ENCODE assay signal across 8 cellular contexts in genomic region chr3:122101646-122102045, GRCh38. TPM values are rescaled to one million over a fixed set of nuclear protein-coding genes. Genes with fewer than 3 reads are reported as not detected.
DNase-seq lines count a peak whose midpoint lies in the region; ATAC-seq, FAIRE-seq and TF ChIP-seq lines count a peak whose summit lies in the region.

No MANE protein-coding gene starts in this region.

- DNase-seq in Calu3 (peak; percentile 55), NCI-H446 treated with DMSO at 0.1 percent for 48 hours (lab: John Stamatoyannopoulos, UW) (peak; percentile 40), keratinocyte (ENCODE audit: low read depth, low spot score) (no peak), C1 segment of cervical spinal cord (lab: John Stamatoyannopoulos, UW) (no peak)
- DNase-seq in activated naive CD8-positive, alpha-beta T cell treated with anti-CD3 and anti-CD28 coated beads, Interleukin-2, amount 10 ng/mL, durations not matched to agents 7 days and 5 days = no peak

- intact Hi-C loops in Calu3 (cut with micrococcal nuclease; ENCODE audit: unreplicated experiment) = loop anchor here (1.0 to 5.0 kb wide), 4 partner anchors 86 to 255 kb away; no protein-coding TSS in a partner anchor

- H3K4me1 Mint-ChIP-seq in Calu3 (ENCODE audit: low read depth, unreplicated experiment) = peaks cover 26% of the 10 kb centered on the region
- H3K4me1 Mint-ChIP-seq in activated naive CD8-positive, alpha-beta T cell treated with anti-CD3 and anti-CD28 coated beads, Interleukin-2, amount 10 ng/mL, durations not matched to agents 7 days and 5 days = peaks cover 14% of the 10 kb centered on the region

- no peak overlapping the region for H3K4me3 ChIP-seq in keratinocyte (ENCODE audit: control insufficient read depth in 2 of 3, extremely low read depth in 1 of 3, insufficient read depth in 2 of 3, low read depth in 1 of 3, low read length in 3 of 3)

- FAIRE-seq in keratinocyte (lab: Jason Lieb, UNC) = peak; percentile 86

- no TSS peak for BruUV-seq in Calu3 (replicated peaks; lab: Mats Ljungman, UMichigan)

- H3K79me2 ChIP-seq in keratinocyte (ENCODE audit: control insufficient read depth, insufficient read depth, low read length) = no peaks in the 10 kb centered on the region

- H2AFZ ChIP-seq in keratinocyte (ENCODE audit: control insufficient read depth, low read length) = no peak overlapping the region

- H3K9ac ChIP-seq in keratinocyte (ENCODE audit: control insufficient read depth, extremely low read depth, insufficient read depth, low read length) = no peak overlapping the region

- ATAC-seq in GM18907 (IDR thresholded peaks at IDR 0.05; ENCODE audit: unreplicated experiment) (peak; percentile 45), HG03460 (IDR thresholded peaks at IDR 0.05; ENCODE audit: unreplicated experiment) (peak; percentile 29), GM21576 (IDR thresholded peaks at IDR 0.05; ENCODE audit: unreplicated experiment) (no peak)
- ATAC-seq in activated naive CD8-positive, alpha-beta T cell treated with anti-CD3 and anti-CD28 coated beads, Interleukin-2, amount 10 ng/mL, durations not matched to agents 7 days and 5 days (ENCODE audit: low read depth) = peak; percentile 66

- H3K27ac ChIP-seq in keratinocyte (ENCODE audit: control insufficient read depth, insufficient read depth, low read length) = no peak overlapping the region

- dilution Hi-C loops in keratinocyte (cut with MboI; ENCODE audit: extremely low pct_ligation_motif_present, low sequenced_read_pairs) = no loop called here

- H3K9me1 ChIP-seq in keratinocyte (ENCODE audit: control insufficient read depth, extremely low read depth, insufficient read depth, low read length) = no peaks in the 10 kb centered on the region

- H3K9me3 ChIP-seq in keratinocyte (ENCODE audit: control insufficient read depth, low read depth, low read length) = no peaks in the 10 kb centered on the region

- peaks cover 4% of the 10 kb centered on the region for H3K4me1 ChIP-seq in keratinocyte (ENCODE audit: control insufficient read depth, extremely low read depth, insufficient read depth, low read length)

- H3K27ac Mint-ChIP-seq in Calu3 (ENCODE audit: unreplicated experiment) = no peak overlapping the region
- peak overlapping the region; percentile 59 for H3K27ac Mint-ChIP-seq in activated naive CD8-positive, alpha-beta T cell treated with anti-CD3 and anti-CD28 coated beads, Interleukin-2, amount 10 ng/mL, durations not matched to agents 7 days and 5 days

- POLR2A ChIA-PET in activated naive CD8-positive, alpha-beta T cell treated with anti-CD3 and anti-CD28 coated beads, Interleukin-2, amount 10 ng/mL, durations not matched to agents 7 days and 5 days (lab: Charles Lee) = no interaction called here

- H3K27me3 ChIP-seq in keratinocyte (ENCODE audit: control insufficient read depth, extremely low read depth, insufficient read depth, low read length) = no peaks in the 10 kb centered on the region

- H3K36me3 Mint-ChIP-seq in Calu3 (ENCODE audit: insufficient read depth, unreplicated experiment) = no peaks in the 10 kb centered on the region
- H3K36me3 Mint-ChIP-seq in activated naive CD8-positive, alpha-beta T cell treated with anti-CD3 and anti-CD28 coated beads, Interleukin-2, amount 10 ng/mL, durations not matched to agents 7 days and 5 days = no peaks in the 10 kb centered on the region

- H4K20me1 ChIP-seq in keratinocyte (ENCODE audit: control insufficient read depth, extremely low read depth, insufficient read depth, low read length) = no peaks in the 10 kb centered on the region

- TF ChIP-seq CTCF in Calu3 (IDR thresholded peaks at IDR 0.05; ENCODE audit: unreplicated experiment) = peak; percentile 52
- TF ChIP-seq CTCF in keratinocyte (optimal IDR thresholded peaks at IDR 0.05 in 1 of 3, IDR thresholded peaks at IDR 0.05 in 1 of 3, conservative IDR thresholded peaks at IDR 0.05 in 1 of 3; ENCODE audit: extremely low read depth in 1 of 3, insufficient read depth in 2 of 3, low read length in 3 of 3) = peak in 2 of 3 experiments; percentile 54 to 67

- H3K4me2 ChIP-seq in keratinocyte (ENCODE audit: control insufficient read depth, extremely low read depth, insufficient read depth, low read depth, low read length) = no peak overlapping the region

- no peaks in the 10 kb centered on the region for H3K9me3 Mint-ChIP-seq in Calu3 (ENCODE audit: low read depth, unreplicated experiment)
- H3K9me3 Mint-ChIP-seq in activated naive CD8-positive, alpha-beta T cell treated with anti-CD3 and anti-CD28 coated beads, Interleukin-2, amount 10 ng/mL, durations not matched to agents 7 days and 5 days = no peaks in the 10 kb centered on the region

- no peaks in the 10 kb centered on the region for H3K36me3 ChIP-seq in keratinocyte (ENCODE audit: control insufficient read depth in 2 of 2, extremely low read depth in 1 of 2, insufficient read depth in 2 of 2, low read length in 2 of 2)

- CTCF ChIA-PET in Calu3 (lab: Charles Lee) = interaction anchor here (0.6 to 2.5 kb wide), 8 partner anchors 26 to 265 kb away, joined by 3 to 64 read pairs (median 4); no protein-coding TSS in a partner anchor

- H3K27me3 Mint-ChIP-seq in Calu3 (ENCODE audit: unreplicated experiment) = no peaks in the 10 kb centered on the region
- H3K27me3 Mint-ChIP-seq in activated naive CD8-positive, alpha-beta T cell treated with anti-CD3 and anti-CD28 coated beads, Interleukin-2, amount 10 ng/mL, durations not matched to agents 7 days and 5 days = no peaks in the 10 kb centered on the region

- H3K4me3 Mint-ChIP-seq in Calu3 (ENCODE audit: low read depth, unreplicated experiment) = no peak overlapping the region
- no peak overlapping the region for H3K4me3 Mint-ChIP-seq in activated naive CD8-positive, alpha-beta T cell treated with anti-CD3 and anti-CD28 coated beads, Interleukin-2, amount 10 ng/mL, durations not matched to agents 7 days and 5 days

RNA-seq across cellular contexts. Expression of gene CD86, which starts 46.5 kb away (rescaled TPM):
- total RNA-seq in Calu3 (2022) = 0.24 TPM in 1 of 2 replicates, not detected in the other
- total RNA-seq in activated naive CD8-positive, alpha-beta T cell treated with anti-CD3 and anti-CD28 coated beads, Interleukin-2, amount 10 ng/mL, durations not matched to agents 7 days and 5 days = 1 to 10 TPM in 1 of 2 experiments, under 1 TPM in 1; 0.42 to 1.0 TPM
- 2.9 to 6.9 TPM (median 6.1 TPM) in 3 replicates for polyA plus RNA-seq in keratinocyte
- polyA plus RNA-seq in keratinocyte (2011; ENCODE audit: low read depth) = 2.3 TPM
- polyA plus RNA-seq in keratinocyte (2011; cell fraction: cytosol; rRNA removed) = 4.6 and 9.2 TPM in 2 replicates
- polyA plus RNA-seq in keratinocyte (2011; cell fraction: nucleus; rRNA removed) = 3.3 and 4.1 TPM in 2 replicates
- 3.3 and 4.1 TPM in 2 replicates for polyA plus RNA-seq in keratinocyte (2012; ENCODE audit: low replicate concordance)
- polyA minus RNA-seq in keratinocyte = 1.8 to 5.1 TPM (median 2.9 TPM) in 3 replicates
- 4.2 TPM for polyA minus RNA-seq in keratinocyte (2011; cell fraction: cytosol; rRNA and poly(A)+ RNA removed)
- 1.5 and 5.3 TPM in 2 replicates for polyA minus RNA-seq in keratinocyte (2011; cell fraction: nucleus; rRNA and poly(A)+ RNA removed)

Comparison
In these comparisons a context has a peak if more than half of its experiments do, and no peak if none do; other contexts are left out.
1. DNase-seq: peak in Calu3 (single experiment) and NCI-H446 treated with DMSO at 0.1 percent for 48 hours (single experiment); none in activated naive CD8-positive, alpha-beta T cell treated with anti-CD3 and anti-CD28 coated beads, Interleukin-2, amount 10 ng/mL, durations not matched to agents 7 days and 5 days (single experiment), keratinocyte (single experiment) and C1 segment of cervical spinal cord (0 of 14).